Comparison of ENCODE assay signal across 10 cellular contexts in genomic region chr17:78171591-78172283, GRCh38. TPM values are rescaled to one million over a fixed set of nuclear protein-coding genes. Genes with fewer than 3 reads are reported as not detected.
A peak's percentile ranks its signal among the peaks of the same experiment; 100 is the strongest.
DNase-seq lines count a peak whose midpoint lies in the region; ATAC-seq and TF ChIP-seq lines count a peak whose summit lies in the region.
"Not testable (repeated sequence)": the region's sequence is repeated elsewhere in the genome, so short reads cannot be mapped to it uniquely, and the experiment has no call there.
"Had no signal": no experiment of that assay in that cellular context is flagged by ENCODE, and none has a peak within 500 bp of the region (broad histone marks: within the 10 kb centered on the region; RNA-seq: fewer than 3 reads in every experiment).

No MANE protein-coding gene starts in this region.

- peaks cover 59% of the 10 kb centered on the region for H3K4me1 ChIP-seq in CD4-positive, alpha-beta memory T cell (ENCODE audit: insufficient read depth, low read length)
- peaks cover 13% of the 10 kb centered on the region for H3K4me1 ChIP-seq in IMR-90 (ENCODE audit: control insufficient read depth, insufficient read depth, low read length)
- H3K4me1 ChIP-seq in Panc1 (ENCODE audit: control insufficient read depth, insufficient read depth, low read length): peaks cover 58% of the 10 kb centered on the region
- H3K4me1 ChIP-seq in left lung: peaks cover 47 to 84% of the 10 kb centered on the region in 2 donors
- H3K4me1 ChIP-seq in ovary (ENCODE audit: insufficient read depth): peaks cover 20% of the 10 kb centered on the region
- H3K4me1 ChIP-seq in thoracic aorta (ENCODE audit: control insufficient read depth in 1 of 2, low read depth in 2 of 2): peaks cover 34 to 76% of the 10 kb centered on the region in 2 donors

- H3K56ac ChIP-seq in IMR-90 (ENCODE audit: extremely low read depth, insufficient read depth, low read length): not testable (repeated sequence)

- in situ Hi-C loops in IMR-90 (cut with MboI; ENCODE audit: low sequenced_read_pairs); Panc1 (cut with HindIII; ENCODE audit: low pct_unique_long_range_greater_than_20kb, low sequenced_read_pairs): not testable (repeated sequence)

- peak overlapping the region in 6 of 7 donors; percentile 17 to 82 (median 66) for H3K27ac Mint-ChIP-seq in CD4-positive, alpha-beta memory T cell
- H3K27ac Mint-ChIP-seq in activated CD8-positive, alpha-beta T cell treated with anti-CD3 and anti-CD28 coated beads, Interleukin-2, amount 10 ng/mL, durations not matched to agents 7 days and 5 days: peak overlapping the region; percentile 82
- H3K27ac Mint-ChIP-seq in central memory CD8-positive, alpha-beta T cell (ENCODE audit: low read depth): peak overlapping the region; percentile 38

- not testable (repeated sequence) for H3K27ac ChIP-seq in CD4-positive, alpha-beta memory T cell (ENCODE audit: low read depth, low read length); IMR-90 (ENCODE audit: insufficient read depth, low read length)
- peak overlapping the region; percentile 54 for H3K27ac ChIP-seq in Panc1 (ENCODE audit: low read length)
- H3K27ac ChIP-seq in left lung: peak overlapping the region; percentile 88 to 92
- H3K27ac ChIP-seq in ovary: peak overlapping the region; percentile 64 to 77
- H3K27ac ChIP-seq in thoracic aorta: peak overlapping the region; percentile 67 to 85

- DNase-seq in CD4-positive, alpha-beta memory T cell; IMR-90; Panc1 (ENCODE audit: low read depth, low spot score); activated CD8-positive, alpha-beta T cell treated with anti-CD3 and anti-CD28 coated beads, Interleukin-2, amount 10 ng/mL, durations not matched to agents 7 days and 5 days; central memory CD8-positive, alpha-beta T cell (ENCODE audit: low spot score in 2 of 2); left lung; thoracic aorta (ENCODE audit: low spot score): not testable (repeated sequence)
- peak in 2 of 5 donors; percentile 44 to 45 for DNase-seq in ovary

- not testable (repeated sequence) for H3K18ac ChIP-seq in IMR-90 (ENCODE audit: low read depth, low read length)

- not testable (repeated sequence) for H3K4ac ChIP-seq in IMR-90 (ENCODE audit: low read depth, low read length)

- H4K20me1 ChIP-seq in IMR-90 (ENCODE audit: insufficient read depth, low read length): not testable (repeated sequence)

- not testable (repeated sequence) for H3K9me3 Mint-ChIP-seq in CD4-positive, alpha-beta memory T cell; activated CD8-positive, alpha-beta T cell treated with anti-CD3 and anti-CD28 coated beads, Interleukin-2, amount 10 ng/mL, durations not matched to agents 7 days and 5 days (ENCODE audit: insufficient read depth); central memory CD8-positive, alpha-beta T cell

- not testable (repeated sequence) for H3K9me3 ChIP-seq in CD4-positive, alpha-beta memory T cell (ENCODE audit: control insufficient read depth in 1 of 2, low read length in 2 of 2); IMR-90 (ENCODE audit: control insufficient read depth, insufficient read depth, low read length); Panc1 (ENCODE audit: control insufficient read depth, insufficient read depth, low read depth, low read length); left lung; ovary; thoracic aorta

- not testable (repeated sequence) for H3K27me3 ChIP-seq in CD4-positive, alpha-beta memory T cell (ENCODE audit: insufficient read depth, low read length); IMR-90 (ENCODE audit: control insufficient read depth, insufficient read depth, low read length); Panc1 (ENCODE audit: control insufficient read depth, insufficient read depth, low read length); left lung; ovary; thoracic aorta (replicated peaks; ENCODE audit: insufficient read depth)

- not testable (repeated sequence) for H2BK5ac ChIP-seq in IMR-90 (ENCODE audit: low read depth, low read length, poor library complexity, severe bottlenecking)

- H3K4me1 Mint-ChIP-seq in CD4-positive, alpha-beta memory T cell: peaks cover 27 to 75% (median 50%) of the 10 kb centered on the region in 4 donors
- H3K4me1 Mint-ChIP-seq in activated CD8-positive, alpha-beta T cell treated with anti-CD3 and anti-CD28 coated beads, Interleukin-2, amount 10 ng/mL, durations not matched to agents 7 days and 5 days (ENCODE audit: low read depth): peaks cover 68% of the 10 kb centered on the region
- peaks cover 55% of the 10 kb centered on the region for H3K4me1 Mint-ChIP-seq in central memory CD8-positive, alpha-beta T cell

- TF ChIP-seq CTCF in IMR-90 (conservative IDR thresholded peaks at IDR 0.05; ENCODE audit: low read depth, low read length); Panc1 (IDR thresholded peaks at IDR 0.05); left lung (IDR thresholded peaks at IDR 0.05); ovary (IDR thresholded peaks at IDR 0.05); thoracic aorta (IDR thresholded peaks at IDR 0.05): not testable (repeated sequence)

- peak overlapping the region; percentile 72 for H2AK9ac ChIP-seq in IMR-90 (replicated peaks; ENCODE audit: low read depth, low read length, poor library complexity)

- not testable (repeated sequence) for H4K8ac ChIP-seq in IMR-90 (ENCODE audit: low read depth in 2 of 2, low read length in 2 of 2)

- H2BK120ac ChIP-seq in IMR-90 (ENCODE audit: low read depth, low read length): not testable (repeated sequence)

- H3K23ac ChIP-seq in IMR-90 (ENCODE audit: low read depth, low read length): not testable (repeated sequence)

- peaks cover 0 to 30% of the 10 kb centered on the region in 2 experiments; a peak in 2 of 4 replicates for H3K79me1 ChIP-seq in IMR-90 (ENCODE audit: low read depth in 1 of 2, low read length in 2 of 2)

- H3K4me2 ChIP-seq in IMR-90 (ENCODE audit: low read depth, low read length): not testable (repeated sequence)

- not testable (repeated sequence) for H3K27me3 Mint-ChIP-seq in CD4-positive, alpha-beta memory T cell; activated CD8-positive, alpha-beta T cell treated with anti-CD3 and anti-CD28 coated beads, Interleukin-2, amount 10 ng/mL, durations not matched to agents 7 days and 5 days (ENCODE audit: low read depth); central memory CD8-positive, alpha-beta T cell

- H3K9ac ChIP-seq in IMR-90 (ENCODE audit: low read depth, low read length): not testable (repeated sequence)

- ATAC-seq in IMR-90 (ENCODE audit: low read depth); Panc1; activated CD8-positive, alpha-beta T cell treated with anti-CD3 and anti-CD28 coated beads, Interleukin-2, amount 10 ng/mL, durations not matched to agents 7 days and 5 days; central memory CD8-positive, alpha-beta T cell (replicated peaks; ENCODE audit: extremely low read depth, poor library complexity, severe bottlenecking); thoracic aorta (ENCODE audit: insufficient number of reproducible peaks, low FRiP score, low read depth): not testable (repeated sequence)
- peak; percentile 0 for ATAC-seq in left lung

- H4K5ac ChIP-seq in IMR-90 (ENCODE audit: low read depth, low read length): not testable (repeated sequence)

- H3K36me3 Mint-ChIP-seq in CD4-positive, alpha-beta memory T cell: peaks cover 0 to 26% of the 10 kb centered on the region in 2 donors
- H3K36me3 Mint-ChIP-seq in activated CD8-positive, alpha-beta T cell treated with anti-CD3 and anti-CD28 coated beads, Interleukin-2, amount 10 ng/mL, durations not matched to agents 7 days and 5 days (ENCODE audit: low read depth): peaks cover 29% of the 10 kb centered on the region
- peaks cover 20% of the 10 kb centered on the region for H3K36me3 Mint-ChIP-seq in central memory CD8-positive, alpha-beta T cell (ENCODE audit: insufficient read depth)

- H3K4me3 ChIP-seq in CD4-positive, alpha-beta memory T cell (ENCODE audit: low read length in 2 of 2); IMR-90 (ENCODE audit: insufficient read depth, low read depth, low read length); Panc1 (ENCODE audit: low read depth in 2 of 2, low read length in 2 of 2); ovary; thoracic aorta: not testable (repeated sequence)
- peak overlapping the region in 1 of 2 donors; percentile 20 for H3K4me3 ChIP-seq in left lung

- H3K4me3 Mint-ChIP-seq in CD4-positive, alpha-beta memory T cell: peak overlapping the region in 2 of 8 donors; percentile 15 to 59
- not testable (repeated sequence) for H3K4me3 Mint-ChIP-seq in activated CD8-positive, alpha-beta T cell treated with anti-CD3 and anti-CD28 coated beads, Interleukin-2, amount 10 ng/mL, durations not matched to agents 7 days and 5 days
- H3K4me3 Mint-ChIP-seq in central memory CD8-positive, alpha-beta T cell: peak overlapping the region; percentile 20

- not testable (repeated sequence) for H2AK5ac ChIP-seq in IMR-90 (ENCODE audit: low read depth, low read length)

- not testable (repeated sequence) for H2AFZ ChIP-seq in IMR-90 (replicated peaks; ENCODE audit: low read length, poor library complexity)

- not testable (repeated sequence) for H3K14ac ChIP-seq in IMR-90 (replicated peaks; ENCODE audit: low read depth, low read length)

- H4K91ac ChIP-seq in IMR-90 (ENCODE audit: insufficient read depth, low read depth, low read length): not testable (repeated sequence)

- not testable (repeated sequence) for TF ChIP-seq POLR2A in IMR-90 (IDR thresholded peaks at IDR 0.05; ENCODE audit: low read depth, low read length); ovary (IDR thresholded peaks at IDR 0.05)

- WGBS in IMR-90 (ENCODE audit: extremely low coverage in 2 of 2, insufficient read length in 1 of 2), 2 experiments: 84% methylated on average over 9 of the region's 21 CpGs; no CpG with 5 or more reads in 1 of the 2 experiments
- 79 to 87% (median 83%) methylated on average over 21 of the region's 21 CpGs for WGBS in ovary, 3 donors

- not testable (repeated sequence) for TF ChIP-seq RAD21 in IMR-90 (IDR thresholded peaks at IDR 0.05; ENCODE audit: low read length)

- POLR2A ChIA-PET in CD4-positive, alpha-beta memory T cell (lab: Charles Lee; ENCODE audit: partially characterized antibody): interaction anchor here (1.0 to 9.1 kb wide), 5 partner anchors 15 to 58 kb away, joined by 3 to 170 read pairs (median 5); partner anchors contain the start of gene TK1
- POLR2A ChIA-PET in IMR-90 (lab: Charles Lee; ENCODE audit: unreplicated experiment): not testable (repeated sequence)
- POLR2A ChIA-PET in Panc1 (lab: Charles Lee): interaction anchor here (0.6 kb wide), 1 partner anchor 1830 kb away, joined by 6 read pairs; no protein-coding TSS in a partner anchor
- POLR2A ChIA-PET in activated CD8-positive, alpha-beta T cell treated with anti-CD3 and anti-CD28 coated beads, Interleukin-2, amount 10 ng/mL, durations not matched to agents 7 days and 5 days (lab: Charles Lee): interaction anchor here (1.2 kb wide), 1 partner anchor 15 kb away, joined by 3 read pairs; the partner anchor contains the start of gene TK1

- dilution Hi-C loops in IMR-90 (cut with HindIII; ENCODE audit: low sequenced_read_pairs, unreplicated experiment): not testable (repeated sequence)

- intact Hi-C loops in CD4-positive, alpha-beta memory T cell (cut with micrococcal nuclease); IMR-90 (cut with micrococcal nuclease); Panc1 (cut with micrococcal nuclease; ENCODE audit: unreplicated experiment); left lung (cut with DNase I); ovary (cut with DNase I): not testable (repeated sequence)

- not testable (repeated sequence) for H2BK20ac ChIP-seq in IMR-90 (ENCODE audit: low read depth, low read length)

- not testable (repeated sequence) for TF ChIP-seq EP300 in ovary (IDR thresholded peaks at IDR 0.05)

- BruUV-seq in IMR-90 (replicated peaks; lab: Mats Ljungman, UMichigan): TSS peak; percentile 78
- TSS peak; percentile 55 for BruUV-seq in Panc1 (replicated peaks; lab: Mats Ljungman, UMichigan)

- not testable (repeated sequence) for H3K36me3 ChIP-seq in CD4-positive, alpha-beta memory T cell (ENCODE audit: insufficient read depth, low read length); IMR-90 (ENCODE audit: control insufficient read depth, insufficient read depth, low read length); Panc1 (ENCODE audit: control insufficient read depth, insufficient read depth, low read length); ovary; thoracic aorta
- peaks cover 0 to 31% of the 10 kb centered on the region in 2 donors for H3K36me3 ChIP-seq in left lung

- H2BK15ac ChIP-seq in IMR-90 (ENCODE audit: low read depth, low read length): not testable (repeated sequence)

- not testable (repeated sequence) for H3K9me1 ChIP-seq in IMR-90 (ENCODE audit: insufficient read depth, low read length)

- CTCF ChIA-PET in CD4-positive, alpha-beta memory T cell (lab: Charles Lee; ENCODE audit: partially characterized antibody): interaction anchor here (1.1 kb wide), 1 partner anchor 10 kb away, joined by 4 read pairs; no protein-coding TSS in a partner anchor
- CTCF ChIA-PET in IMR-90 (lab: Yijun Ruan, JAX): not testable (repeated sequence)
- CTCF ChIA-PET in Panc1 (lab: Charles Lee): interaction anchor here (0.7 to 1.1 kb wide), 2 partner anchors 45 to 80 kb away, joined by 3 read pairs; no protein-coding TSS in a partner anchor
- CTCF ChIA-PET in activated CD8-positive, alpha-beta T cell treated with anti-CD3 and anti-CD28 coated beads, Interleukin-2, amount 10 ng/mL, durations not matched to agents 7 days and 5 days (lab: Charles Lee): interaction anchor here (1.2 to 1.3 kb wide), 2 partner anchors 32 to 34 kb away, joined by 3 to 4 read pairs; no protein-coding TSS in a partner anchor

RNA-seq across cellular contexts. Expression of gene SYNGR2, which starts 3.4 kb away (rescaled TPM):
- total RNA-seq in CD4-positive, alpha-beta memory T cell: 10 to 100 TPM; 60.3 to 61.6 TPM
- polyA plus RNA-seq in CD4-positive, alpha-beta memory T cell: 100 to 1,000 TPM; 144 to 234 TPM
- 11.1 and 14.7 TPM in 2 replicates for total RNA-seq in IMR-90 (2012; rRNA removed)
- polyA plus RNA-seq in IMR-90 (2012; rRNA removed): 63.1 and 77.3 TPM in 2 replicates
- 38.9 and 89.5 TPM in 2 replicates for polyA plus RNA-seq in IMR-90 (2012; cell fraction: cytosol; rRNA removed)
- polyA plus RNA-seq in IMR-90 (2012; cell fraction: nucleus; rRNA removed; ENCODE audit: low replicate concordance): 27.9 and 43.7 TPM in 2 replicates
- 204 TPM for total RNA-seq in Panc1 (2021; ENCODE audit: unreplicated experiment)
- 313 TPM for polyA plus RNA-seq in Panc1 (2012; ENCODE audit: insufficient read length)
- total RNA-seq in activated CD8-positive, alpha-beta T cell treated with anti-CD3 and anti-CD28 coated beads, Interleukin-2, amount 10 ng/mL, durations not matched to agents 7 days and 5 days: 10 to 100 TPM; 41.1 to 44.3 TPM
- total RNA-seq in left lung: 100 to 1,000 TPM; 192 to 227 TPM
- total RNA-seq in ovary: 10 to 100 TPM; 25.2 to 88.7 (median 45.8) TPM
- polyA plus RNA-seq in ovary: 10 to 100 TPM; 11.9 to 51.5 TPM
- total RNA-seq in thoracic aorta: 100 to 1,000 TPM in 1 of 2 donors, 10 to 100 TPM in 1; 61.7 to 100 TPM

RNA-seq across cellular contexts. Expression of gene TK1, which starts 15.1 kb away (rescaled TPM):
- total RNA-seq in CD4-positive, alpha-beta memory T cell: under 1 TPM in 1 of 2 experiments, not detected in 1; 0.55 TPM
- 1 to 10 TPM in 1 of 2 donors, under 1 TPM in 1; 0.88 to 1.4 TPM for polyA plus RNA-seq in CD4-positive, alpha-beta memory T cell
- total RNA-seq in IMR-90 (2012; rRNA removed) (109 and 219 TPM in 2 replicates), Panc1 (2021; ENCODE audit: unreplicated experiment) (153 TPM), left lung (10 to 100 TPM; 24.0 to 33.0 TPM), ovary (1 to 10 TPM in 4 of 7 donors, under 1 TPM in 3; 0.35 to 4.9 (median 1.4) TPM), thoracic aorta (1 to 10 TPM; 3.3 to 3.5 TPM)
- polyA plus RNA-seq in IMR-90 (2012; rRNA removed) (150 and 181 TPM in 2 replicates), ovary (1 to 10 TPM in 1 of 2 donors, under 1 TPM in 1; 0.65 to 1.4 TPM)
- polyA plus RNA-seq in IMR-90 (2012; cell fraction: cytosol; rRNA removed): 133 and 160 TPM in 2 replicates
- 27.2 and 110 TPM in 2 replicates for polyA plus RNA-seq in IMR-90 (2012; cell fraction: nucleus; rRNA removed; ENCODE audit: low replicate concordance)
- polyA plus RNA-seq in Panc1 (2012; ENCODE audit: insufficient read length): 97.2 TPM
- 100 to 1,000 TPM; 139 to 142 TPM for total RNA-seq in activated CD8-positive, alpha-beta T cell treated with anti-CD3 and anti-CD28 coated beads, Interleukin-2, amount 10 ng/mL, durations not matched to agents 7 days and 5 days

RNA-seq across cellular contexts. Expression of gene AFMID, which starts 15.4 kb away (rescaled TPM):
- total RNA-seq in CD4-positive, alpha-beta memory T cell: 1 to 10 TPM; 3.6 to 3.8 TPM
- polyA plus RNA-seq in CD4-positive, alpha-beta memory T cell: 1 to 10 TPM in 1 of 2 donors, not detected in 1; 2.2 TPM
- total RNA-seq in IMR-90 (2012; rRNA removed): 45.5 and 65.1 TPM in 2 replicates
- 29.9 and 41.0 TPM in 2 replicates for polyA plus RNA-seq in IMR-90 (2012; rRNA removed)
- polyA plus RNA-seq in IMR-90 (2012; cell fraction: cytosol; rRNA removed): 31.0 and 49.3 TPM in 2 replicates
- polyA plus RNA-seq in IMR-90 (2012; cell fraction: nucleus; rRNA removed; ENCODE audit: low replicate concordance): 22.5 and 29.1 TPM in 2 replicates
- total RNA-seq in Panc1 (2021; ENCODE audit: unreplicated experiment): 59.3 TPM
- 38.3 TPM for polyA plus RNA-seq in Panc1 (2012; ENCODE audit: insufficient read length)
- 10 to 100 TPM; 17.7 to 20.7 TPM for total RNA-seq in activated CD8-positive, alpha-beta T cell treated with anti-CD3 and anti-CD28 coated beads, Interleukin-2, amount 10 ng/mL, durations not matched to agents 7 days and 5 days
- total RNA-seq in left lung: 10 to 100 TPM; 31.3 to 38.6 TPM
- total RNA-seq in ovary: 10 to 100 TPM; 32.4 to 69.5 (median 38.5) TPM
- 10 to 100 TPM; 42.9 to 45.3 TPM for polyA plus RNA-seq in ovary
- total RNA-seq in thoracic aorta: 10 to 100 TPM; 18.8 to 44.0 TPM

RNA-seq across cellular contexts. Expression of gene C17orf99, which starts 25.6 kb away (rescaled TPM):
- not detected for total RNA-seq in CD4-positive, alpha-beta memory T cell
- not detected for polyA plus RNA-seq in CD4-positive, alpha-beta memory T cell
- total RNA-seq in IMR-90 (2012; rRNA removed): not detected in 2 replicates
- not detected in 2 replicates for polyA plus RNA-seq in IMR-90 (2012; rRNA removed)
- not detected in 2 replicates for polyA plus RNA-seq in IMR-90 (2012; cell fraction: cytosol; rRNA removed)
- not detected in 2 replicates for polyA plus RNA-seq in IMR-90 (2012; cell fraction: nucleus; rRNA removed; ENCODE audit: low replicate concordance)
- total RNA-seq in Panc1 (2021; ENCODE audit: unreplicated experiment): 0.67 TPM
- polyA plus RNA-seq in Panc1 (2012; ENCODE audit: insufficient read length): not detected
- total RNA-seq in activated CD8-positive, alpha-beta T cell treated with anti-CD3 and anti-CD28 coated beads, Interleukin-2, amount 10 ng/mL, durations not matched to agents 7 days and 5 days: not detected
- total RNA-seq in left lung: not detected
- total RNA-seq in ovary: 1 to 10 TPM in 1 of 7 donors, under 1 TPM in 1, not detected in 5; 0.10 to 1.8 TPM
- polyA plus RNA-seq in ovary: under 1 TPM in 1 of 2 donors, not detected in 1; 0.11 TPM
- total RNA-seq in thoracic aorta: not detected
- total RNA-seq: activated CD8-positive, alpha-beta memory T cell treated with anti-CD3 and anti-CD28 coated beads, Interleukin-2, amount 10 ng/mL, durations not matched to agents 7 days and 5 days had no signal
- polyA plus RNA-seq: immature natural killer cell had no signal

RNA-seq across cellular contexts. Expression of gene TMC8, which starts 41.2 kb away (rescaled TPM):
- 100 to 1,000 TPM; 424 to 430 TPM for total RNA-seq in CD4-positive, alpha-beta memory T cell
- polyA plus RNA-seq in CD4-positive, alpha-beta memory T cell: 100 to 1,000 TPM in 1 of 2 donors, 10 to 100 TPM in 1; 77.7 to 172 TPM
- total RNA-seq in IMR-90 (2012; rRNA removed): not detected in 2 replicates
- not detected in 2 replicates for polyA plus RNA-seq in IMR-90 (2012; rRNA removed)
- not detected in 2 replicates for polyA plus RNA-seq in IMR-90 (2012; cell fraction: cytosol; rRNA removed)
- polyA plus RNA-seq in IMR-90 (2012; cell fraction: nucleus; rRNA removed; ENCODE audit: low replicate concordance): 0.01 TPM in 1 of 2 replicates, not detected in the other
- 1.4 TPM for total RNA-seq in Panc1 (2021; ENCODE audit: unreplicated experiment)
- 1.5 TPM for polyA plus RNA-seq in Panc1 (2012; ENCODE audit: insufficient read length)
- 100 to 1,000 TPM; 258 to 278 TPM for total RNA-seq in activated CD8-positive, alpha-beta T cell treated with anti-CD3 and anti-CD28 coated beads, Interleukin-2, amount 10 ng/mL, durations not matched to agents 7 days and 5 days
- total RNA-seq in left lung: 10 to 100 TPM; 14.7 to 37.3 TPM
- 1 to 10 TPM; 1.1 to 4.2 (median 2.4) TPM for total RNA-seq in ovary
- polyA plus RNA-seq in ovary: 1 to 10 TPM in 1 of 2 donors, under 1 TPM in 1; 0.94 to 2.9 TPM
- total RNA-seq in thoracic aorta: 1 to 10 TPM; 5.6 to 9.3 TPM

Comparison
In these comparisons a context has a peak if more than half of its experiments do, and no peak if none do; other contexts are left out.
1. RNA of gene TK1, which starts 15.1 kb away (total RNA-seq): 109 to 219 TPM in IMR-90, 153 TPM in Panc1 (single experiment), 139 to 142 TPM in activated CD8-positive, alpha-beta T cell treated with anti-CD3 and anti-CD28 coated beads, Interleukin-2, amount 10 ng/mL, durations not matched to agents 7 days and 5 days and 24.0 to 33.0 TPM in left lung; 3.3 to 3.5 TPM in thoracic aorta, 0.35 to 4.9 TPM in ovary and 0.55 TPM in CD4-positive, alpha-beta memory T cell; every median in the first group is over 4 times any median in the second.
2. Peak in every context shown above with its lines, with median percentiles within 50 percentile points of each other: H3K27ac Mint-ChIP-seq.